Comparison of ENCODE assay signal across 1 cellular context in genomic region chr9:32631991-32632390, GRCh38.
TF ChIP-seq lines count a peak whose summit lies in the region.

No MANE protein-coding gene starts in this region.

TF ChIP-seq in K562, 482 proteins besides CTCF, POLR2A, EP300 and RAD21 (continued from another document and continues in another):
- TF ChIP-seq TFE3 (CRISPR knock-in tag; IDR thresholded peaks at IDR 0.05) (no peak), ZSCAN29 (IDR thresholded peaks at IDR 0.05) (no peak), CBFA2T2 (conservative IDR thresholded peaks at IDR 0.05) (peak; percentile 67), ZBTB12 (CRISPR knock-in tag; IDR thresholded peaks at IDR 0.05) (no peak), SP2 (IDR thresholded peaks at IDR 0.05; ENCODE audit: extremely low read depth, low read depth, low read length, poor library complexity, severe bottlenecking) (no peak), E2F3 (CRISPR knock-in tag; IDR thresholded peaks at IDR 0.05) (no peak), PKNOX1 (IDR thresholded peaks at IDR 0.05) (peak; percentile 54), LEF1 (IDR thresholded peaks at IDR 0.05) (0 out of 2 replicates have a peak, but pooled peaks have one; percentile 34), RBM25 (IDR thresholded peaks at IDR 0.05; ENCODE audit: low read depth, low read length, severe bottlenecking) (no peak), NFRKB (IDR thresholded peaks at IDR 0.05; ENCODE audit: low read depth) (no peak), HDAC3 (IDR thresholded peaks at IDR 0.05; ENCODE audit: borderline replicate concordance, partially characterized antibody) (no peak), RNF219 (CRISPR knock-in tag; IDR thresholded peaks at IDR 0.05) (no peak), CLOCK (CRISPR knock-in tag; IDR thresholded peaks at IDR 0.05; ENCODE audit: borderline replicate concordance) (no peak), SP1 (CRISPR knock-in tag; IDR thresholded peaks at IDR 0.05) (no peak), KHSRP (IDR thresholded peaks at IDR 0.05) (no peak), ZNF436 (CRISPR knock-in tag; IDR thresholded peaks at IDR 0.05) (no peak), ZNF696 (CRISPR knock-in tag; conservative IDR thresholded peaks at IDR 0.05) (no peak), MTA2 (IDR thresholded peaks at IDR 0.05; ENCODE audit: low read depth) (peak; percentile 65; the same call in 1 of the 2 replicates), ZNF133 (CRISPR knock-in tag; IDR thresholded peaks at IDR 0.05) (no peak), FOXM1 (IDR thresholded peaks at IDR 0.05; ENCODE audit: low read depth) (0 out of 2 replicates have a peak, but pooled peaks have one; percentile 42), FOXM1 (CRISPR knock-in tag; IDR thresholded peaks at IDR 0.05; ENCODE audit: low read depth) (no peak), GMEB1 (CRISPR knock-in tag; IDR thresholded peaks at IDR 0.05) (no peak), ZSCAN32 (CRISPR knock-in tag; IDR thresholded peaks at IDR 0.05) (no peak), NRF1 (conservative IDR thresholded peaks at IDR 0.05 in 1 of 2, IDR thresholded peaks at IDR 0.05 in 1 of 2) (no peak), PHF8 (IDR thresholded peaks at IDR 0.05; ENCODE audit: borderline replicate concordance, low read length) (no peak), AFF4 (CRISPR knock-in tag; IDR thresholded peaks at IDR 0.05) (no peak), THAP12 (CRISPR knock-in tag; IDR thresholded peaks at IDR 0.05) (no peak), MEF2D (tag; conservative IDR thresholded peaks at IDR 0.05; ENCODE audit: low read depth) (no peak), SNAPC5 (CRISPR knock-in tag; IDR thresholded peaks at IDR 0.05) (no peak), MXI1 (IDR thresholded peaks at IDR 0.05; ENCODE audit: low read depth, low read length) (no peak), ZNF384 (IDR thresholded peaks at IDR 0.05; ENCODE audit: low read depth, low read length) (no peak), CCAR2 (IDR thresholded peaks at IDR 0.05; ENCODE audit: low read depth, low read length) (no peak), BACH1 (tag; IDR thresholded peaks at IDR 0.05) (no peak), CBX3 (IDR thresholded peaks at IDR 0.05; ENCODE audit: borderline replicate concordance in 1 of 2, low read length in 2 of 2) (no peak), NONO (IDR thresholded peaks at IDR 0.05; ENCODE audit: low read depth in 2 of 2, low read length in 1 of 2) (no peak), POLR3A (IDR thresholded peaks at IDR 0.05; ENCODE audit: borderline replicate concordance, extremely low read depth, insufficient read depth, insufficient read length) (no peak), ZNF707 (CRISPR knock-in tag; conservative IDR thresholded peaks at IDR 0.05) (no peak), HIVEP1 (CRISPR knock-in tag; IDR thresholded peaks at IDR 0.05) (no peak), ZKSCAN1 (IDR thresholded peaks at IDR 0.05; ENCODE audit: low read depth, low read length) (no peak), ZNF830 (CRISPR knock-in tag; IDR thresholded peaks at IDR 0.05) (no peak), GATAD2A (IDR thresholded peaks at IDR 0.05) (no peak), KDM4B (IDR thresholded peaks at IDR 0.05; ENCODE audit: borderline replicate concordance in 2 of 2, low read depth in 1 of 2) (no peak), HOXB6 (CRISPR knock-in tag; IDR thresholded peaks at IDR 0.05; ENCODE audit: borderline replicate concordance) (no peak), E2F6 (IDR thresholded peaks at IDR 0.05; ENCODE audit: borderline replicate concordance in 1 of 2, extremely low read depth in 1 of 2, insufficient read depth in 1 of 2, insufficient read length in 1 of 2, low read depth in 1 of 2, low read length in 1 of 2, poor library complexity in 1 of 2, severe bottlenecking in 1 of 2) (no peak), MED1 (CRISPR knock-in tag; IDR thresholded peaks at IDR 0.05; ENCODE audit: borderline replicate concordance) (no peak), FOXK2 (conservative IDR thresholded peaks at IDR 0.05 in 1 of 2, IDR thresholded peaks at IDR 0.05 in 1 of 2; ENCODE audit: low read depth in 2 of 2) (no peak), JUND (IDR thresholded peaks at IDR 0.05; ENCODE audit: borderline replicate concordance, low read depth, low read length) (no peak), JUND (tag; IDR thresholded peaks at IDR 0.05; ENCODE audit: borderline replicate concordance, low read depth, low read length) (peak; percentile 67; the same call in 2 of the 3 replicates), MECOM (CRISPR knock-in tag; IDR thresholded peaks at IDR 0.05) (no peak), MBD2 (IDR thresholded peaks at IDR 0.05; ENCODE audit: borderline replicate concordance, low read depth) (no peak)
